Comparison of ENCODE assay signal across 9 cellular contexts in the genomic region with DNA sequence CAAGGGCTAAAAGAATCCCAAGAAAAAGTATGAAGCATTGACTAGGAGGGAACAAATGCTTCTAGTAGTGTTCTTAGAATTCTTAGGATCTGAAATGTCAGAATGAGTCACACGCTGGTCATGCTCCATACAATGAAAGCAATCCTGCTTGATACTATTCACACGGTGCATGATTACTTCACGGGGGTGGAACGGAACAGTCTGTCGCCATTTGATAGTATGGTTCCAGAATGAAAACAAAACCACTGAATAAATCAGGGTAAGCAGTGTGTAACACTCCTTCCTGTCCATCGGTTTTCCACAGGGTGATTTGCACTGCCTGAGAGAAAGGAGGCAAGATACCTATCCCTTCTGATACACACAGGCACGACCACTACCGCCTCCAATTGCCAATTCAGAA. TPM values are rescaled to one million over a fixed set of nuclear protein-coding genes. Genes with fewer than 3 reads are reported as not detected.
DNase-seq lines count a peak whose midpoint lies in the region; ATAC-seq lines count a peak whose summit lies in the region.
"Had no signal": no experiment of that assay in that cellular context is flagged by ENCODE, and none has a peak within 500 bp of the region (broad histone marks: within the 10 kb centered on the region; RNA-seq: fewer than 3 reads in every experiment).

No MANE protein-coding gene starts in this region.

- H3K4me1 Mint-ChIP-seq in activated T-helper 1 cell treated with anti-CD3 and anti-CD28 coated beads, Interleukin-12 subunit alpha, Interleukin-12 subunit beta, Interleukin-2, Interleukin-4 antibody, amounts not matched to agents 30 ng/mL and 10 ng/mL and 1 ng/mL, durations not matched to agents 14 hours and 24 hours and 36 hours (ENCODE audit: low read depth) = peaks cover 20% of the 10 kb centered on the region
- H3K4me1 Mint-ChIP-seq: mesothelial cell of epicardium had no signal

- H3K36me3 Mint-ChIP-seq in activated T-helper 1 cell treated with anti-CD3 and anti-CD28 coated beads, Interleukin-12 subunit alpha, Interleukin-12 subunit beta, Interleukin-2, Interleukin-4 antibody, amounts not matched to agents 30 ng/mL and 10 ng/mL and 1 ng/mL, durations not matched to agents 14 hours and 24 hours and 36 hours (ENCODE audit: low read depth) = peaks cover 30% of the 10 kb centered on the region

- peak overlapping the region; percentile 65 for H3K27ac Mint-ChIP-seq in activated T-helper 1 cell treated with anti-CD3 and anti-CD28 coated beads, Interleukin-12 subunit alpha, Interleukin-12 subunit beta, Interleukin-2, Interleukin-4 antibody, amounts not matched to agents 30 ng/mL and 10 ng/mL and 1 ng/mL, durations not matched to agents 14 hours and 24 hours and 36 hours
- H3K27ac Mint-ChIP-seq: mesothelial cell of epicardium had no signal

- ATAC-seq in GM18511 (IDR thresholded peaks at IDR 0.05; ENCODE audit: unreplicated experiment) = no peak

- DNase-seq in NCI-H2171 (lab: John Stamatoyannopoulos, UW) = peak; percentile 46
- no peak for DNase-seq in NCI-H2171 treated with DMSO at 0.1 percent for 48 hours (lab: John Stamatoyannopoulos, UW)
- DNase-seq in activated T-helper 1 cell treated with anti-CD3 and anti-CD28 coated beads, Interleukin-12 subunit alpha, Interleukin-12 subunit beta, Interleukin-2, Interleukin-4 antibody, amounts not matched to agents 30 ng/mL and 10 ng/mL and 1 ng/mL, durations not matched to agents 14 hours and 24 hours and 36 hours (ENCODE audit: low spot score) = no peak
- peak in 23 of 42 donors; percentile 9 to 67 (median 27) for DNase-seq in head of caudate nucleus
- DNase-seq in stimulated activated CD8-positive, alpha-beta memory T cell treated with anti-CD3 and anti-CD28 coated beads, Interleukin-4, amount 100 ng/mL, for 48 hours = peak; percentile 34
- DNase-seq in OCI-M1 (lab: John Stamatoyannopoulos, UW) = no peak
- DNase-seq in retina = no peak

- no peak overlapping the region for H3K4me3 Mint-ChIP-seq in activated T-helper 1 cell treated with anti-CD3 and anti-CD28 coated beads, Interleukin-12 subunit alpha, Interleukin-12 subunit beta, Interleukin-2, Interleukin-4 antibody, amounts not matched to agents 30 ng/mL and 10 ng/mL and 1 ng/mL, durations not matched to agents 14 hours and 24 hours and 36 hours
- H3K4me3 Mint-ChIP-seq: mesothelial cell of epicardium had no signal

- intact Hi-C loops in activated T-helper 1 cell treated with anti-CD3 and anti-CD28 coated beads, Interleukin-12 subunit alpha, Interleukin-12 subunit beta, Interleukin-2, Interleukin-4 antibody, amounts not matched to agents 30 ng/mL and 10 ng/mL and 1 ng/mL, durations not matched to agents 14 hours and 24 hours and 36 hours (cut with micrococcal nuclease) = no loop called here
- intact Hi-C loops in head of caudate nucleus (cut with DNase I) = no loop called here

- H3K9me3 Mint-ChIP-seq in activated T-helper 1 cell treated with anti-CD3 and anti-CD28 coated beads, Interleukin-12 subunit alpha, Interleukin-12 subunit beta, Interleukin-2, Interleukin-4 antibody, amounts not matched to agents 30 ng/mL and 10 ng/mL and 1 ng/mL, durations not matched to agents 14 hours and 24 hours and 36 hours = no peaks in the 10 kb centered on the region
- H3K9me3 Mint-ChIP-seq: mesothelial cell of epicardium had no signal

- H3K27me3 Mint-ChIP-seq in activated T-helper 1 cell treated with anti-CD3 and anti-CD28 coated beads, Interleukin-12 subunit alpha, Interleukin-12 subunit beta, Interleukin-2, Interleukin-4 antibody, amounts not matched to agents 30 ng/mL and 10 ng/mL and 1 ng/mL, durations not matched to agents 14 hours and 24 hours and 36 hours (ENCODE audit: insufficient read depth) = no peaks in the 10 kb centered on the region

RNA-seq across cellular contexts. Expression of a gene that starts 22.9 kb away (rescaled TPM):
- 439 and 444 TPM in 2 replicates for total RNA-seq in activated T-helper 1 cell treated with anti-CD3 and anti-CD28 coated beads, Interleukin-12 subunit alpha, Interleukin-12 subunit beta, Interleukin-2, Interleukin-4 antibody, amounts not matched to agents 30 ng/mL and 10 ng/mL and 1 ng/mL, durations not matched to agents 14 hours and 24 hours and 36 hours

RNA-seq across cellular contexts. Expression of a gene that starts 33.1 kb away (rescaled TPM):
- total RNA-seq in activated T-helper 1 cell treated with anti-CD3 and anti-CD28 coated beads, Interleukin-12 subunit alpha, Interleukin-12 subunit beta, Interleukin-2, Interleukin-4 antibody, amounts not matched to agents 30 ng/mL and 10 ng/mL and 1 ng/mL, durations not matched to agents 14 hours and 24 hours and 36 hours = 19.8 and 24.2 TPM in 2 replicates

Comparison
In these comparisons a context has a peak if more than half of its experiments do, and no peak if none do; other contexts are left out.
1. DNase-seq: peak in NCI-H2171 (single experiment), head of caudate nucleus (23 of 42) and stimulated activated CD8-positive, alpha-beta memory T cell treated with anti-CD3 and anti-CD28 coated beads, Interleukin-4, amount 100 ng/mL, for 48 hours (single experiment); none in NCI-H2171 treated with DMSO at 0.1 percent for 48 hours (single experiment), activated T-helper 1 cell treated with anti-CD3 and anti-CD28 coated beads, Interleukin-12 subunit alpha, Interleukin-12 subunit beta, Interleukin-2, Interleukin-4 antibody, amounts not matched to agents 30 ng/mL and 10 ng/mL and 1 ng/mL, durations not matched to agents 14 hours and 24 hours and 36 hours (single experiment), OCI-M1 (single experiment) and retina (single experiment).